Comparison of ENCODE assay signal across 2 cellular contexts in the genomic region with DNA sequence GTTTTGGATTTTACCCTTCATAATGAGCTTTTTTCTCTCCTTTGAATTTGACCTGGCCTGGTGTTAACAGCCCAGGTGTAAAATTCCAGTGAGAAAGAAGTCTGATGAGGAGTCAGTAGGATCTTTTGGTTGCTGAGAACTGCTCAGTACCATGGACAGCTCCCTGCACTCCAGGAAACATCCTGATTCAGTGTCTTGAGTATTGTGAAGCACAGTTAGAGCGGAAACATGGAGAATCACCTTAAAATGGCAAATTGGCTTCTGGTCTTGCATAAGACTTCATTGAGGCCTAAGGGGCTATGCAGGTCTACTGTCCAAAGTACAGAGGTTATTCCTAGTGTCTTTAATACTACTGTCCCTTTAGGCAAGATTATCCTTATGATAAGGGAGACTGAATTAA.
TF ChIP-seq lines count a peak whose summit lies in the region.

No MANE protein-coding gene starts in this region.

TF ChIP-seq in HCT116, 20 proteins besides CTCF, POLR2A, EP300 and RAD21:
- peak; percentile 77 for TF ChIP-seq REST (IDR thresholded peaks at IDR 0.05; ENCODE audit: low read depth)

TF ChIP-seq in GM12878, 131 proteins besides CTCF, POLR2A, EP300 and RAD21:
- TF ChIP-seq REST (IDR thresholded peaks at IDR 0.05; ENCODE audit: low read depth, low read length) = peak; percentile 86
